Comparison of ENCODE assay signal across 1 cellular context in genomic region chr15:66233487-66234415, GRCh38.
TF ChIP-seq lines count a peak whose summit lies in the region.

No MANE protein-coding gene starts in this region.

TF ChIP-seq in K562, 482 proteins besides CTCF, POLR2A, EP300 and RAD21 (continued from another document):
- TF ChIP-seq RNF219 (CRISPR knock-in tag; IDR thresholded peaks at IDR 0.05) (no peak), NFE2 (IDR thresholded peaks at IDR 0.05; ENCODE audit: low read depth) (peak; percentile 64)
